1 cellular context compared by ENCODE assay signal in the genomic region with DNA sequence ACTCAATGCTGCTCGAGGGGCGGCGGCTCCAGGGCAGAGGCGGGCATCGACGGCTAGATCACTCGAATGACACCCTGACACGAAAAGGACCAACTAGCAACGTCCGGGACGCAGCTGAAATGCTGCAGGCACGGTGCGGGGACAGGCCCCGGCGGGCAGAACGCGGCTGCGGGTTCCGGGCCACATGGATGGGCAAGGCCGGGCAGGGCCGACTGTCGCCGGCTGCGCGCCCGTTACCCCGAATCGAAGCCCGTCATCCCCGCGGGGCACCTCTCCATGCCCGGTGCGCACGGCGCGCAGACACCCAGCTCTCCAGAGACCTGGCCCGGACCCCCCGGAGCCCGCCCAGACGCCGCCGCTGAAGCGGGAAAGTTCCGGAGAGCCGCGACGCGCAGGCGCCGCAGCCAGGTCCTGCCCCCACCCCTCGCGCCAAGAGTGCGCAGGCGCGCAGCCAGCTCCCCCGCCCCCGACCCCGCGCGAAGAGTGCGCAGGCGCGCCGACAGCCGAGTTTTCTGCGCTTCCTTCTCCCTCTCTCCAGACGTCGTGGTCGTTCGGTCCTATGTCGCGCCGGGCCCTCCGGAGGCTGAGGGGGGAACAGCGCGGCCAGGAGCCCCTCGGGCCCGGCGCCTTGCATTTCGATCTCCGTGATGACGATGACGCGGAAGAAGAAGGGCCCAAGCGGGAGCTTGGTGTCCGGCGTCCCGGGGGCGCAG.
TF ChIP-seq lines count a peak whose summit lies in the region.

Gene TCF25 (plus strand): TSS at position 484 of the 713 bp plus-strand sequence. CDS start 76 bp downstream, at position 560.

TF ChIP-seq in K562, 482 proteins besides CTCF, POLR2A, EP300 and RAD21 (continued from another document):
- peak; percentile 55; the same call in 1 of the 2 replicates for TF ChIP-seq ZBTB2 (IDR thresholded peaks at IDR 0.05)
- TF ChIP-seq SNIP1 (IDR thresholded peaks at IDR 0.05; ENCODE audit: low read depth): no peak
- no peak; the same call in 1 of the 2 replicates for TF ChIP-seq KAT7 (CRISPR knock-in tag; IDR thresholded peaks at IDR 0.05; ENCODE audit: borderline replicate concordance)
- TF ChIP-seq KDM4B (IDR thresholded peaks at IDR 0.05; ENCODE audit: borderline replicate concordance in 2 of 2, low read depth in 1 of 2): no peak
- TF ChIP-seq, protein P1, sequence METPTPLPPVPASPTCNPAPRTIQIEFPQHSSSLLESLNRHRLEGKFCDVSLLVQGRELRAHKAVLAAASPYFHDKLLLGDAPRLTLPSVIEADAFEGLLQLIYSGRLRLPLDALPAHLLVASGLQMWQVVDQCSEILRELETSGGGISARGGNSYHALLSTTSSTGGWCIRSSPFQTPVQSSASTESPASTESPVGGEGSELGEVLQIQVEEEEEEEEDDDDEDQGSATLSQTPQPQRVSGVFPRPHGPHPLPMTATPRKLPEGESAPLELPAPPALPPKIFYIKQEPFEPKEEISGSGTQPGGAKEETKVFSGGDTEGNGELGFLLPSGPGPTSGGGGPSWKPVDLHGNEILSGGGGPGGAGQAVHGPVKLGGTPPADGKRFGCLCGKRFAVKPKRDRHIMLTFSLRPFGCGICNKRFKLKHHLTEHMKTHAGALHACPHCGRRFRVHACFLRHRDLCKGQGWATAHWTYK (CRISPR knock-in tag; IDR thresholded peaks at IDR 0.05): peak; percentile 64; the same call in 1 of the 2 replicates
- TF ChIP-seq, protein P2, sequence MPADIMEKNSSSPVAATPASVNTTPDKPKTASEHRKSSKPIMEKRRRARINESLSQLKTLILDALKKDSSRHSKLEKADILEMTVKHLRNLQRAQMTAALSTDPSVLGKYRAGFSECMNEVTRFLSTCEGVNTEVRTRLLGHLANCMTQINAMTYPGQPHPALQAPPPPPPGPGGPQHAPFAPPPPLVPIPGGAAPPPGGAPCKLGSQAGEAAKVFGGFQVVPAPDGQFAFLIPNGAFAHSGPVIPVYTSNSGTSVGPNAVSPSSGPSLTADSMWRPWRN (IDR thresholded peaks at IDR 0.05; ENCODE audit: low read depth): no peak
- TF ChIP-seq RERE (CRISPR knock-in tag; IDR thresholded peaks at IDR 0.05; ENCODE audit: borderline replicate concordance): no peak
- no peak for TF ChIP-seq YBX1 (IDR thresholded peaks at IDR 0.05)
- no peak for TF ChIP-seq NFE2 (IDR thresholded peaks at IDR 0.05; ENCODE audit: low read depth)
- TF ChIP-seq DACH1 (IDR thresholded peaks at IDR 0.05; ENCODE audit: partially characterized antibody): no peak
- TF ChIP-seq CCAR2 (IDR thresholded peaks at IDR 0.05; ENCODE audit: low read depth, low read length): no peak
- TF ChIP-seq, protein P3, sequence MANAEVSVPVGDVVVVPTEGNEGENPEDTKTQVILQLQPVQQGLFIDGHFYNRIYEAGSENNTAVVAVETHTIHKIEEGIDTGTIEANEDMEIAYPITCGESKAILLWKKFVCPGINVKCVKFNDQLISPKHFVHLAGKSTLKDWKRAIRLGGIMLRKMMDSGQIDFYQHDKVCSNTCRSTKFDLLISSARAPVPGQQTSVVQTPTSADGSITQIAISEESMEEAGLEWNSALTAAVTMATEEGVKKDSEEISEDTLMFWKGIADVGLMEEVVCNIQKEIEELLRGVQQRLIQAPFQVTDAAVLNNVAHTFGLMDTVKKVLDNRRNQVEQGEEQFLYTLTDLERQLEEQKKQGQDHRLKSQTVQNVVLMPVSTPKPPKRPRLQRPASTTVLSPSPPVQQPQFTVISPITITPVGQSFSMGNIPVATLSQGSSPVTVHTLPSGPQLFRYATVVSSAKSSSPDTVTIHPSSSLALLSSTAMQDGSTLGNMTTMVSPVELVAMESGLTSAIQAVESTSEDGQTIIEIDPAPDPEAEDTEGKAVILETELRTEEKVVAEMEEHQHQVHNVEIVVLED (CRISPR knock-in tag; IDR thresholded peaks at IDR 0.05): peak; percentile 20; the same call in 1 of the 2 replicates
- no peak for TF ChIP-seq ZNF174 (CRISPR knock-in tag; IDR thresholded peaks at IDR 0.05)
- no peak for TF ChIP-seq SPI1 (IDR thresholded peaks at IDR 0.05; ENCODE audit: borderline replicate concordance, low read depth, low read length)
